12 cellular contexts compared by ENCODE assay signal in genomic region chr17:29677139-29677834, GRCh38. TPM values are rescaled to one million over a fixed set of nuclear protein-coding genes. Genes with fewer than 3 reads are reported as not detected.
DNase-seq lines count a peak whose midpoint lies in the region; ATAC-seq and TF ChIP-seq lines count a peak whose summit lies in the region.
"Had no signal": no experiment of that assay in that cellular context is flagged by ENCODE, and none has a peak within 500 bp of the region (broad histone marks: within the 10 kb centered on the region; RNA-seq: fewer than 3 reads in every experiment).

No MANE protein-coding gene starts in this region.

- no peak for ATAC-seq in central memory CD8-positive, alpha-beta T cell (replicated peaks; ENCODE audit: extremely low read depth, poor library complexity, severe bottlenecking)
- no peak for ATAC-seq in SK-N-SH treated with all-trans-retinoic acid at 6 μM for 48 hours
- ATAC-seq: T-helper 17 cell had no signal

- peaks cover 0 to 5% (median 0%) of the 10 kb centered on the region in 3 donors for H3K36me3 ChIP-seq in tibial artery

- H3K27me3 Mint-ChIP-seq in activated naive CD4-positive, alpha-beta T cell treated with anti-CD3 and anti-CD28 coated beads for 36 hours (ENCODE audit: low read depth), result no peaks in the 10 kb centered on the region
- no peaks in the 10 kb centered on the region for H3K27me3 Mint-ChIP-seq in central memory CD8-positive, alpha-beta T cell
- H3K27me3 Mint-ChIP-seq: T-helper 17 cell had no signal

- CTCF ChIA-PET in activated naive CD4-positive, alpha-beta T cell treated with anti-CD3 and anti-CD28 coated beads for 36 hours (lab: Charles Lee), result interaction anchor here (0.6 to 1.5 kb wide), 4 partner anchors 9 to 416 kb away, joined by 3 read pairs; no protein-coding TSS in a partner anchor

- no peak overlapping the region for H3K4me3 Mint-ChIP-seq in activated naive CD4-positive, alpha-beta T cell treated with anti-CD3 and anti-CD28 coated beads for 36 hours
- H3K4me3 Mint-ChIP-seq in central memory CD8-positive, alpha-beta T cell, result no peak overlapping the region
- H3K4me3 Mint-ChIP-seq: T-helper 17 cell had no signal

- no peak overlapping the region for H3K4me3 ChIP-seq in tibial artery
- H3K4me3 ChIP-seq: lung had no signal

- no peaks in the 10 kb centered on the region for H3K9me3 ChIP-seq in tibial artery

- peaks cover 21% of the 10 kb centered on the region for H3K36me3 Mint-ChIP-seq in activated naive CD4-positive, alpha-beta T cell treated with anti-CD3 and anti-CD28 coated beads for 36 hours (ENCODE audit: low read depth)
- peaks cover 57% of the 10 kb centered on the region for H3K36me3 Mint-ChIP-seq in central memory CD8-positive, alpha-beta T cell (ENCODE audit: insufficient read depth)

- no peak for TF ChIP-seq CTCF in tibial artery (IDR thresholded peaks at IDR 0.05)

- H3K4me1 Mint-ChIP-seq in activated naive CD4-positive, alpha-beta T cell treated with anti-CD3 and anti-CD28 coated beads for 36 hours (ENCODE audit: low read depth), result peaks cover 40% of the 10 kb centered on the region
- H3K4me1 Mint-ChIP-seq in central memory CD8-positive, alpha-beta T cell, result peaks cover 7% of the 10 kb centered on the region

- no peaks in the 10 kb centered on the region for H3K27me3 ChIP-seq in tibial artery

- H3K9me3 Mint-ChIP-seq in activated naive CD4-positive, alpha-beta T cell treated with anti-CD3 and anti-CD28 coated beads for 36 hours, result no peaks in the 10 kb centered on the region
- H3K9me3 Mint-ChIP-seq in central memory CD8-positive, alpha-beta T cell, result no peaks in the 10 kb centered on the region

- peak overlapping the region; percentile 53 to 65 for H3K27ac ChIP-seq in tibial artery
- H3K27ac ChIP-seq: epithelial cell of prostate had no signal

- H3K4me1 ChIP-seq in tibial artery, result peaks cover 0 to 26% (median 14%) of the 10 kb centered on the region in 4 donors

- peak; percentile 29 for DNase-seq in activated naive CD4-positive, alpha-beta T cell treated with anti-CD3 and anti-CD28 coated beads for 36 hours
- DNase-seq in activated naive CD4-positive, alpha-beta T cell treated with Interleukin-2 at 50 U/mL for 16 hours, result no peak
- no peak for DNase-seq in central memory CD8-positive, alpha-beta T cell (ENCODE audit: low spot score in 2 of 2)
- DNase-seq in midbrain (lab: John Stamatoyannopoulos, UW) (peak; percentile 39), tibial artery (peak; percentile 78 to 82), RPMI8226 (no peak), mesenteric fat pad (ENCODE audit: low spot score) (no peak)
- DNase-seq: NCI-H82, T-helper 17 cell had no signal

- intact Hi-C loops in activated naive CD4-positive, alpha-beta T cell treated with anti-CD3 and anti-CD28 coated beads for 36 hours (cut with micrococcal nuclease), result no loop called here
- intact Hi-C loops in tibial artery (cut with DNase I; ENCODE audit: low total_unique reads), result no loop called here

- peak overlapping the region; percentile 23 for H3K27ac Mint-ChIP-seq in activated naive CD4-positive, alpha-beta T cell treated with anti-CD3 and anti-CD28 coated beads for 36 hours
- peak overlapping the region; percentile 44 for H3K27ac Mint-ChIP-seq in central memory CD8-positive, alpha-beta T cell (ENCODE audit: low read depth)
- H3K27ac Mint-ChIP-seq: T-helper 17 cell had no signal

TF ChIP-seq in SK-N-SH treated with all-trans-retinoic acid at 6 μM for 48 hours, 23 proteins besides CTCF, POLR2A, EP300 and RAD21:
- TF ChIP-seq ZNF70 (CRISPR knock-in tag; IDR thresholded peaks at IDR 0.05) (no peak), GLIS3 (CRISPR knock-in tag; IDR thresholded peaks at IDR 0.05) (no peak), ZC3H10 (CRISPR knock-in tag; IDR thresholded peaks at IDR 0.05) (no peak), PATZ1 (CRISPR knock-in tag; IDR thresholded peaks at IDR 0.05; ENCODE audit: borderline replicate concordance) (no peak)

RNA-seq across cellular contexts. Expression of gene CORO6, which starts 54.6 kb away (rescaled TPM):
- total RNA-seq in activated naive CD4-positive, alpha-beta T cell treated with anti-CD3 and anti-CD28 coated beads for 36 hours, result 10 to 100 TPM; 24.8 to 27.3 TPM
- 7.1 TPM for total RNA-seq in mesenteric fat pad

Comparison
In these comparisons a context has a peak if more than half of its experiments do, and no peak if none do; other contexts are left out.
1. DNase-seq: peak in activated naive CD4-positive, alpha-beta T cell treated with anti-CD3 and anti-CD28 coated beads for 36 hours (single experiment), midbrain (single experiment) and tibial artery (2 of 2); none in activated naive CD4-positive, alpha-beta T cell treated with Interleukin-2 at 50 U/mL for 16 hours (single experiment), central memory CD8-positive, alpha-beta T cell (0 of 2), RPMI8226 (single experiment) and mesenteric fat pad (single experiment).